20 cellular contexts compared by ENCODE assay signal in the genomic region with DNA sequence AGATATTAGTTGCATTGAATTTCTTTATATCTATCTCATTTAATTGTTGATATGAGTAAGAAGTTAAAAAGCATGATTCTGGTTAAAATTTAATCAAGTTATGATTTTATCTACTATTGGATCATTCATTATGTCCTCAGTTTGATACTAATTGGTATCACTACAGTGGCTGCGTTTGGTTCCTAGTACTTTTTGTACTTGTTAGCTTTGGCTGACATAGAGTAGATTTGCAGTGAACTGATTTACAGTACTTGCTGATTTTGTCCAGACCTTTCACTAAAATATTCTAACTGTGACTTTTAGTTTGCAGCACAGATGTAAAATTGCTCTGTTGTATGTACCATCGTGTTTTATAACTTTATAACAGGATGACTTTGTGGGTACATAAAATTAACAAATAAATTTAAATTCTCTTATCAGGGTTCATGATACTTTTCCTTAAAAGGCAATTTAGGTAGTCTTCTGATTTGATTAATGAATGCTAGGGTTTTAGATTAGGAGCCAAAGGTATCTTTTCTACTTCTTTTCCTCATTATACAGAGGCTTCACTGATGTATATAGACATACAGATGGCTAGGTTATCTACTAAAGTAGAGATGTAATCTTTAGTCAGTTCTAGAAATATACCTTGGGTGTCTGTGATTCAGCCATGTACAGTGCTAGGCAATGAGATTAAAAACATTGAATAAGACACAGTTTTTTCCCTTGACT. TPM values are rescaled to one million over a fixed set of nuclear protein-coding genes. Genes with fewer than 3 reads are reported as not detected.
DNase-seq lines count a peak whose midpoint lies in the region; ATAC-seq, FAIRE-seq and TF ChIP-seq lines count a peak whose summit lies in the region.
"Had no signal": no experiment of that assay in that cellular context is flagged by ENCODE, and none has a peak within 500 bp of the region (broad histone marks: within the 10 kb centered on the region; RNA-seq: fewer than 3 reads in every experiment).

No MANE protein-coding gene starts in this region.

- H3K27ac ChIP-seq in SK-N-MC (0 out of 2 replicates have a peak overlapping the region, but pooled peaks have one; percentile 14), uterus (peak overlapping the region; percentile 13 to 33)
- H3K27ac ChIP-seq: neutrophil had no signal

- FAIRE-seq in HTR-8/SVneo (lab: Jason Lieb, UNC), result no peak
- FAIRE-seq: kidney had no signal

- H3K36me3 ChIP-seq in SK-N-MC (ENCODE audit: insufficient read depth, low read length), result peaks cover 24% of the 10 kb centered on the region
- no peaks in the 10 kb centered on the region for H3K36me3 ChIP-seq in uterus

- H3K4me1 Mint-ChIP-seq in natural killer cell, result peaks cover 25 to 32% of the 10 kb centered on the region in 2 donors
- peaks cover 16 to 25% of the 10 kb centered on the region in 2 donors for H3K4me1 Mint-ChIP-seq in natural killer cell treated with Interleukin-12 subunit alpha and Interleukin-12 subunit beta and Interleukin-15 and Interleukin-18, amount 100 ng/mL, for 72 hours (ENCODE audit: low read depth in 2 of 2)
- peaks cover 35% of the 10 kb centered on the region for H3K4me1 Mint-ChIP-seq in activated naive CD8-positive, alpha-beta T cell treated with anti-CD3 and anti-CD28 coated beads, Interleukin-2, amount 50 U/mL, for 24 hours

- TF ChIP-seq POLR2A in uterus (IDR thresholded peaks at IDR 0.05), result no peak

- H3K9me3 Mint-ChIP-seq in natural killer cell, result no peaks in the 10 kb centered on the region
- H3K9me3 Mint-ChIP-seq in natural killer cell treated with Interleukin-12 subunit alpha and Interleukin-12 subunit beta and Interleukin-15 and Interleukin-18, amount 100 ng/mL, for 72 hours, result peaks cover 3% of the 10 kb centered on the region
- H3K9me3 Mint-ChIP-seq in activated naive CD8-positive, alpha-beta T cell treated with anti-CD3 and anti-CD28 coated beads, Interleukin-2, amount 50 U/mL, for 24 hours, result no peaks in the 10 kb centered on the region
- H3K9me3 Mint-ChIP-seq: central memory CD8-positive, alpha-beta T cell had no signal

- H3K4me3 Mint-ChIP-seq in natural killer cell, result no peak overlapping the region
- no peak overlapping the region for H3K4me3 Mint-ChIP-seq in natural killer cell treated with Interleukin-12 subunit alpha and Interleukin-12 subunit beta and Interleukin-15 and Interleukin-18, amount 100 ng/mL, for 72 hours
- H3K4me3 Mint-ChIP-seq in activated naive CD8-positive, alpha-beta T cell treated with anti-CD3 and anti-CD28 coated beads, Interleukin-2, amount 50 U/mL, for 24 hours, result no peak overlapping the region
- H3K4me3 Mint-ChIP-seq: central memory CD8-positive, alpha-beta T cell had no signal

- H3K4me1 ChIP-seq in uterus, result no peaks in the 10 kb centered on the region

- no peaks in the 10 kb centered on the region for H3K36me3 Mint-ChIP-seq in natural killer cell
- H3K36me3 Mint-ChIP-seq in natural killer cell treated with Interleukin-12 subunit alpha and Interleukin-12 subunit beta and Interleukin-15 and Interleukin-18, amount 100 ng/mL, for 72 hours, result peaks cover 21% of the 10 kb centered on the region
- H3K36me3 Mint-ChIP-seq in activated naive CD8-positive, alpha-beta T cell treated with anti-CD3 and anti-CD28 coated beads, Interleukin-2, amount 50 U/mL, for 24 hours (ENCODE audit: low read depth), result peaks cover 40% of the 10 kb centered on the region

- intact Hi-C loops in natural killer cell (cut with micrococcal nuclease) (no loop called here), uterus (cut with DNase I; ENCODE audit: low total_unique reads) (no loop called here)

- H3K27ac Mint-ChIP-seq in natural killer cell, result peak overlapping the region; percentile 14 to 44
- peak overlapping the region in 1 of 2 donors; percentile 73 for H3K27ac Mint-ChIP-seq in natural killer cell treated with Interleukin-12 subunit alpha and Interleukin-12 subunit beta and Interleukin-15 and Interleukin-18, amount 100 ng/mL, for 72 hours
- H3K27ac Mint-ChIP-seq in activated naive CD8-positive, alpha-beta T cell treated with anti-CD3 and anti-CD28 coated beads, Interleukin-2, amount 50 U/mL, for 24 hours, result peak overlapping the region; percentile 70
- H3K27ac Mint-ChIP-seq: CD14-positive monocyte had no signal

- H3K4me3 ChIP-seq in SK-N-MC (no peak overlapping the region), uterus (no peak overlapping the region)
- H3K4me3 ChIP-seq: lung had no signal

- DNase-seq in natural killer cell (no peak), SK-N-MC (ENCODE audit: low read depth, low spot score) (no peak), uterus (no peak), NCI-H1105 (lab: John Stamatoyannopoulos, UW) (no peak), inferior parietal cortex (ENCODE audit: extremely low spot score) (no peak), HTR-8/SVneo (ENCODE audit: insufficient read length, low spot score) (no peak)
- DNase-seq in natural killer cell treated with Interleukin-12 subunit alpha and Interleukin-12 subunit beta and Interleukin-15 and Interleukin-18, amount 100 ng/mL, for 72 hours (ENCODE audit: low spot score), result no peak
- DNase-seq in activated naive CD8-positive, alpha-beta T cell treated with anti-CD3 and anti-CD28 coated beads, Interleukin-2, amount 50 U/mL, for 24 hours, result no peak
- DNase-seq: activated CD4-positive, alpha-beta T cell treated with anti-CD3 and anti-CD28 coated beads for 48 hours; activated gamma-delta T cell; DMS 273 treated with DMSO at 0.1 percent for 48 hours; kidney; NCI-H1417; NCI-H2081 treated with DMSO at 0.1 percent for 48 hours; NCI-H446; SHP77 treated with DMSO at 0.1 percent for 48 hours had no signal

- H3K9ac ChIP-seq in SK-N-MC (ENCODE audit: insufficient read length), result no peak overlapping the region

- H3K9me3 ChIP-seq in SK-N-MC (ENCODE audit: low read depth, low read length), result no peaks in the 10 kb centered on the region
- no peaks in the 10 kb centered on the region for H3K9me3 ChIP-seq in uterus
- H3K9me3 ChIP-seq: neutrophil had no signal

- TF ChIP-seq CTCF in natural killer cell (IDR thresholded peaks at IDR 0.05) (no peak), uterus (IDR thresholded peaks at IDR 0.05) (no peak)

- no peaks in the 10 kb centered on the region for H3K27me3 ChIP-seq in uterus
- H3K27me3 ChIP-seq: neutrophil had no signal

- no peaks in the 10 kb centered on the region for H3K27me3 Mint-ChIP-seq in natural killer cell (ENCODE audit: low read depth in 2 of 2)
- no peaks in the 10 kb centered on the region for H3K27me3 Mint-ChIP-seq in natural killer cell treated with Interleukin-12 subunit alpha and Interleukin-12 subunit beta and Interleukin-15 and Interleukin-18, amount 100 ng/mL, for 72 hours
- no peaks in the 10 kb centered on the region for H3K27me3 Mint-ChIP-seq in activated naive CD8-positive, alpha-beta T cell treated with anti-CD3 and anti-CD28 coated beads, Interleukin-2, amount 50 U/mL, for 24 hours
- H3K27me3 Mint-ChIP-seq: central memory CD8-positive, alpha-beta T cell had no signal

- ATAC-seq in natural killer cell, result no peak
- no peak for ATAC-seq in natural killer cell treated with Interleukin-12 subunit alpha and Interleukin-12 subunit beta and Interleukin-15 and Interleukin-18, amount 100 ng/mL, for 72 hours
- no peak for ATAC-seq in activated naive CD8-positive, alpha-beta T cell treated with anti-CD3 and anti-CD28 coated beads, Interleukin-2, amount 50 U/mL, for 24 hours

RNA-seq across cellular contexts. Expression of a gene that starts 8.7 kb away (rescaled TPM):
- 10 to 100 TPM; 19.3 to 23.1 (median 22.7) TPM for total RNA-seq in natural killer cell
- 10 to 100 TPM; 34.3 to 41.5 TPM for total RNA-seq in natural killer cell treated with Interleukin-12 subunit alpha and Interleukin-12 subunit beta and Interleukin-15 and Interleukin-18, amount 100 ng/mL, for 72 hours
- 10 to 100 TPM; 12.7 to 19.6 (median 17.7) TPM for total RNA-seq in uterus

RNA-seq across cellular contexts. Expression of a gene that starts 20.6 kb away (rescaled TPM):
- total RNA-seq in natural killer cell, result 100 to 1,000 TPM; 111 to 149 (median 118) TPM
- 10 to 100 TPM; 65.4 to 89.6 TPM for total RNA-seq in natural killer cell treated with Interleukin-12 subunit alpha and Interleukin-12 subunit beta and Interleukin-15 and Interleukin-18, amount 100 ng/mL, for 72 hours
- 1,000 to 10,000 TPM in 1 of 4 donors, 100 to 1,000 TPM in 2, 10 to 100 TPM in 1; 33.7 to 1,264 (median 574) TPM for total RNA-seq in uterus
